In genomic region chr22:48868554-48868953, GRCh38 we compare ENCODE assay signal across 27 cellular contexts.
"Had no signal": no experiment of that assay in that cellular context is flagged by ENCODE, and none has a peak within 500 bp of the region (broad histone marks: within the 10 kb centered on the region; RNA-seq: fewer than 3 reads in every experiment).

No MANE protein-coding gene starts in this region.

- H3K4me1 ChIP-seq: colonic mucosa, esophagus squamous epithelium, parathyroid adenoma, uterus had no signal

- H3K27ac Mint-ChIP-seq: activated B cell treated with CpG ODN at 0.5 μM for 24 hours; activated naive CD4-positive, alpha-beta T cell treated with anti-CD3 and anti-CD28 coated beads, Interleukin-2, amount 10 ng/mL, durations not matched to agents 7 days and 5 days; activated naive CD8-positive, alpha-beta T cell treated with anti-CD3 and anti-CD28 coated beads, Interleukin-2, amount 10 ng/mL, durations not matched to agents 7 days and 5 days; activated T-cell treated with anti-CD3 and anti-CD28 coated beads, Interleukin-2, amount 50 U/mL, for 72 hours; naive thymus-derived CD4-positive, alpha-beta T cell; T-helper 2 cell treated with Interferon-gamma antibody and Interleukin-4, amounts not matched to agents 5 μg/mL and 100 μg/mL, for 36 hours had no signal

- H3K36me3 Mint-ChIP-seq: activated naive CD4-positive, alpha-beta T cell treated with anti-CD3 and anti-CD28 coated beads, Interleukin-2, amount 10 ng/mL, durations not matched to agents 7 days and 5 days; activated naive CD8-positive, alpha-beta T cell treated with anti-CD3 and anti-CD28 coated beads, Interleukin-2, amount 10 ng/mL, durations not matched to agents 7 days and 5 days had no signal

- H3K4me1 Mint-ChIP-seq: activated B cell treated with CpG ODN at 0.5 μM for 24 hours; activated naive CD4-positive, alpha-beta T cell treated with anti-CD3 and anti-CD28 coated beads, Interleukin-2, amount 10 ng/mL, durations not matched to agents 7 days and 5 days; activated naive CD8-positive, alpha-beta T cell treated with anti-CD3 and anti-CD28 coated beads, Interleukin-2, amount 10 ng/mL, durations not matched to agents 7 days and 5 days; naive thymus-derived CD4-positive, alpha-beta T cell had no signal

- H3K4me3 Mint-ChIP-seq: activated B cell treated with CpG ODN at 0.5 μM for 24 hours; activated naive CD4-positive, alpha-beta T cell treated with anti-CD3 and anti-CD28 coated beads, Interleukin-2, amount 10 ng/mL, durations not matched to agents 7 days and 5 days; activated naive CD8-positive, alpha-beta T cell treated with anti-CD3 and anti-CD28 coated beads, Interleukin-2, amount 10 ng/mL, durations not matched to agents 7 days and 5 days; activated T-cell treated with anti-CD3 and anti-CD28 coated beads, Interleukin-2, amount 50 U/mL, for 72 hours; naive thymus-derived CD4-positive, alpha-beta T cell; T-helper 2 cell treated with Interferon-gamma antibody and Interleukin-4, amounts not matched to agents 5 μg/mL and 100 μg/mL, for 36 hours had no signal

- H3K27ac ChIP-seq: colonic mucosa, epithelial cell of prostate, esophagus squamous epithelium, parathyroid adenoma, thoracic aorta, uterus had no signal

- H3K27me3 Mint-ChIP-seq: activated B cell treated with CpG ODN at 0.5 μM for 24 hours; activated naive CD4-positive, alpha-beta T cell treated with anti-CD3 and anti-CD28 coated beads, Interleukin-2, amount 10 ng/mL, durations not matched to agents 7 days and 5 days had no signal

- H3K9me3 ChIP-seq: colonic mucosa, esophagus squamous epithelium, thoracic aorta, uterus had no signal

- DNase-seq: activated B cell treated with CpG ODN at 0.5 μM for 24 hours; activated CD4-positive, alpha-beta T cell treated with anti-CD3 and anti-CD28 coated beads for 4 hours; activated CD4-positive, alpha-beta T cell treated with anti-CD3 and anti-CD28 coated beads, Interleukin-2, amount 50 U/mL, for 4 hours; activated naive CD4-positive, alpha-beta T cell treated with anti-CD3 and anti-CD28 coated beads, Interleukin-2, amount 10 ng/mL, durations not matched to agents 7 days and 5 days; activated naive CD8-positive, alpha-beta T cell treated with anti-CD3 and anti-CD28 coated beads, Interleukin-2, amount 10 ng/mL, durations not matched to agents 7 days and 5 days; activated T-cell treated with anti-CD3 and anti-CD28 coated beads for 4 hours; activated T-cell treated with anti-CD3 and anti-CD28 coated beads, Interleukin-2, amount 50 U/mL, for 72 hours; amniotic stem cell; central memory CD4-positive, alpha-beta T cell; colonic mucosa; effector CD8-positive, alpha-beta T cell; esophagus squamous epithelium; foreskin melanocyte; mammary epithelial cell; midbrain; naive thymus-derived CD4-positive, alpha-beta T cell; nucleus accumbens; right cardiac atrium; stimulated activated CD4-positive, alpha-beta T cell treated with anti-CD3 and anti-CD28 coated beads, Interleukin-2, amount 100 ng/mL, for 48 hours; stimulated activated naive CD4-positive, alpha-beta T cell treated with Interleukin-2 at 50 U/mL for 16 hours; T-helper 1 cell; trophoblast cell; uterus had no signal

- H3K9me3 Mint-ChIP-seq: T-helper 2 cell treated with Interferon-gamma antibody and Interleukin-4, amounts not matched to agents 5 μg/mL and 100 μg/mL, for 36 hours had no signal

- H3K4me3 ChIP-seq: colonic mucosa, esophagus squamous epithelium, thoracic aorta, uterus had no signal

- H3K27me3 ChIP-seq: colonic mucosa, uterus had no signal

- H3K36me3 ChIP-seq: colonic mucosa, esophagus squamous epithelium, thoracic aorta, uterus had no signal

- ATAC-seq: activated T-cell treated with anti-CD3 and anti-CD28 coated beads, Interleukin-2, amount 50 U/mL, for 72 hours; naive thymus-derived CD4-positive, alpha-beta T cell; right cardiac atrium had no signal
